ENCODE assay signal across 8 cellular contexts in genomic region chr17:65294184-65294719, GRCh38.
DNase-seq lines count a peak whose midpoint lies in the region; ATAC-seq lines count a peak whose summit lies in the region.

No MANE protein-coding gene starts in this region.

- DNase-seq in GM04504 (ENCODE audit: low read depth) (peak; percentile 40), NCI-H510A (lab: John Stamatoyannopoulos, UW) (peak; percentile 52), ecto neural progenitor cell (ENCODE audit: low spot score) (peak; percentile 85), medulla oblongata (ENCODE audit: extremely low spot score) (peak; percentile 63)
- DNase-seq in activated CD4-positive, alpha-beta T cell treated with anti-CD3 and anti-CD28 coated beads, Interleukin-2, amount 50 U/mL, for 4 hours: peak; percentile 53 to 56
- peak; percentile 10 for DNase-seq in stimulated activated CD8-positive, alpha-beta memory T cell treated with anti-CD3 and anti-CD28 coated beads, Interleukin-12 subunit alpha, Interleukin-12 subunit beta, amount 100 ng/mL, for 24 hours (ENCODE audit: extremely low read depth)

- ATAC-seq in HG03103 (IDR thresholded peaks at IDR 0.05; ENCODE audit: low read depth, unreplicated experiment) (peak; percentile 76), GM21526 (IDR thresholded peaks at IDR 0.05; ENCODE audit: low FRiP score, unreplicated experiment) (no peak)

Comparison
In these comparisons a context has a peak if more than half of its experiments do, and no peak if none do; other contexts are left out.
1. DNase-seq: peak in every context shown above with its lines; median percentile 85 in ecto neural progenitor cell; 63 in medulla oblongata; 54 in activated CD4-positive, alpha-beta T cell treated with anti-CD3 and anti-CD28 coated beads, Interleukin-2, amount 50 U/mL, for 4 hours; 52 in NCI-H510A; 40 in GM04504; 10 in stimulated activated CD8-positive, alpha-beta memory T cell treated with anti-CD3 and anti-CD28 coated beads, Interleukin-12 subunit alpha, Interleukin-12 subunit beta, amount 100 ng/mL, for 24 hours.